In genomic region chr11:64305691-64306562, GRCh38 we compare ENCODE assay signal across 9 cellular contexts. TPM values are rescaled to one million over a fixed set of nuclear protein-coding genes. Genes with fewer than 3 reads are reported as not detected.
DNase-seq lines count a peak whose midpoint lies in the region; ATAC-seq and TF ChIP-seq lines count a peak whose summit lies in the region.
"Had no signal": no experiment of that assay in that cellular context is flagged by ENCODE, and none has a peak within 500 bp of the region (broad histone marks: within the 10 kb centered on the region; RNA-seq: fewer than 3 reads in every experiment).

No MANE protein-coding gene starts in this region.

- peaks cover 30% of the 10 kb centered on the region for H3K79me2 ChIP-seq in smooth muscle cell (ENCODE audit: low read depth)

- H3K36me3 ChIP-seq in ascending aorta (no peaks in the 10 kb centered on the region), smooth muscle cell (ENCODE audit: low read depth) (no peaks in the 10 kb centered on the region)

- ATAC-seq in GM21526 (IDR thresholded peaks at IDR 0.05; ENCODE audit: low FRiP score, unreplicated experiment) (peak; percentile 12), T-helper 17 cell (peak; percentile 10)

- no peaks in the 10 kb centered on the region for H3K36me3 Mint-ChIP-seq in T-helper 17 cell (ENCODE audit: low read depth)

- H3K27me3 Mint-ChIP-seq in T-helper 17 cell, result peaks cover under 1% of the 10 kb centered on the region

- H3K9me3 ChIP-seq in T-helper 17 cell (ENCODE audit: control insufficient read depth, low read length, poor library complexity, severe bottlenecking) (no peaks in the 10 kb centered on the region), ascending aorta (no peaks in the 10 kb centered on the region), iPS-18c (ENCODE audit: control insufficient read depth, insufficient read depth, low read length) (no peaks in the 10 kb centered on the region), smooth muscle cell (replicated peaks; ENCODE audit: low read depth) (no peaks in the 10 kb centered on the region)

- DNase-seq in DMS153 (lab: John Stamatoyannopoulos, UW) (peak; percentile 25), T-helper 17 cell (peak; percentile 47 to 67 (median 57)), ascending aorta (ENCODE audit: low spot score in 2 of 2) (peak in 1 of 2 donors; percentile 82), smooth muscle cell (lab: John Stamatoyannopoulos, UW; ENCODE audit: unreplicated experiment) (no peak), COLO829 (ENCODE audit: low spot score) (no peak)

- H3K9ac ChIP-seq in smooth muscle cell (ENCODE audit: low read depth), result peak overlapping the region; percentile 60

- peak overlapping the region; percentile 97 for H3K4me3 Mint-ChIP-seq in T-helper 17 cell

- peak overlapping the region; percentile 90 for H3K27ac Mint-ChIP-seq in T-helper 17 cell

- intact Hi-C loops in ascending aorta (cut with DNase I), result loop anchor here (1.0 to 2.0 kb wide), 5 partner anchors 11 to 65 kb away; partner anchors contain the start of genes FKBP2, GPR137, RPS6KA4 and TRMT112

- H3K4me3 ChIP-seq in ascending aorta, result peak overlapping the region; percentile 72 to 81
- peak overlapping the region; percentile 67 for H3K4me3 ChIP-seq in iPS-18c (ENCODE audit: insufficient read depth, low read depth, low read length)
- peak overlapping the region; percentile 82 for H3K4me3 ChIP-seq in smooth muscle cell

- no peaks in the 10 kb centered on the region for H3F3A ChIP-seq in smooth muscle cell (ENCODE audit: low read depth)

- TF ChIP-seq CTCF in LNCAP (IDR thresholded peaks at IDR 0.05) (peak; percentile 48), ascending aorta (IDR thresholded peaks at IDR 0.05) (peak in 2 of 3 experiments; percentile 5 to 38), smooth muscle cell (IDR thresholded peaks at IDR 0.05; ENCODE audit: borderline replicate concordance, insufficient read depth, poor library complexity, severe bottlenecking) (peak; percentile 31)

- peak overlapping the region; percentile 99 for H3K4me2 ChIP-seq in smooth muscle cell

- WGBS in smooth muscle cell (ENCODE audit: low lambda C conversion rate), result 1% methylated on average over 57 of the region's 71 CpGs

- peak overlapping the region; percentile 4 to 75 for H3K27ac ChIP-seq in ascending aorta
- H3K27ac ChIP-seq in smooth muscle cell (ENCODE audit: low read depth), result no peak overlapping the region

- H2AFZ ChIP-seq in smooth muscle cell (ENCODE audit: low read depth), result peak overlapping the region; percentile 62

- H3K4me1 ChIP-seq in ascending aorta, result peaks cover 3 to 8% of the 10 kb centered on the region in 2 donors
- peaks cover 6% of the 10 kb centered on the region for H3K4me1 ChIP-seq in smooth muscle cell (ENCODE audit: low read depth)

- no peaks in the 10 kb centered on the region for H3K27me3 ChIP-seq in ascending aorta
- peaks cover under 1% of the 10 kb centered on the region for H3K27me3 ChIP-seq in smooth muscle cell (ENCODE audit: low read depth)

- H4K20me1 ChIP-seq in smooth muscle cell (ENCODE audit: low read depth), result peaks cover 7% of the 10 kb centered on the region

- peaks cover 25% of the 10 kb centered on the region for H3K4me1 Mint-ChIP-seq in T-helper 17 cell

RNA-seq across cellular contexts. Expression of gene ESRRA, which starts 0.6 kb away (rescaled TPM):
- 10 to 100 TPM; 25.7 to 26.6 TPM for total RNA-seq in T-helper 17 cell
- 53.4 TPM for total RNA-seq in ascending aorta
- 7.7 and 8.0 TPM in 2 replicates for total RNA-seq in smooth muscle cell
- 16.7 and 29.4 TPM in 2 replicates for polyA plus RNA-seq in smooth muscle cell

RNA-seq across cellular contexts. Expression of gene CATSPERZ, which starts 5.8 kb away (rescaled TPM):
- total RNA-seq in T-helper 17 cell, result not detected
- total RNA-seq in ascending aorta, result not detected
- not detected in 2 replicates for total RNA-seq in smooth muscle cell
- not detected in 2 replicates for polyA plus RNA-seq in smooth muscle cell

RNA-seq across cellular contexts. Expression of gene TRMT112, which starts 11.4 kb away (rescaled TPM):
- total RNA-seq in T-helper 17 cell (100 to 1,000 TPM in 1 of 2 donors, 10 to 100 TPM in 1; 95.4 to 110 TPM), ascending aorta (384 TPM), smooth muscle cell (218 and 285 TPM in 2 replicates)
- 327 and 353 TPM in 2 replicates for polyA plus RNA-seq in smooth muscle cell

RNA-seq across cellular contexts. Expression of gene PRDX5, which starts 12.0 kb away (rescaled TPM):
- total RNA-seq in T-helper 17 cell (10 to 100 TPM; 46.4 to 49.7 TPM), ascending aorta (153 TPM), smooth muscle cell (169 and 209 TPM in 2 replicates)
- polyA plus RNA-seq in smooth muscle cell, result 461 and 474 TPM in 2 replicates

RNA-seq across cellular contexts. Expression of gene KCNK4, which starts 14.8 kb away (rescaled TPM):
- total RNA-seq in T-helper 17 cell (under 1 TPM in 1 of 2 donors, not detected in 1; 0.50 TPM), ascending aorta (not detected), smooth muscle cell (not detected in 2 replicates)
- not detected in 2 replicates for polyA plus RNA-seq in smooth muscle cell
- total RNA-seq: pulmonary artery endothelial cell had no signal

Comparison
In these comparisons a context has a peak if more than half of its experiments do, and no peak if none do; other contexts are left out.
1. DNase-seq: peak in DMS153 (single experiment) and T-helper 17 cell (3 of 3); none in smooth muscle cell (single experiment) and COLO829 (single experiment).
2. Peak in every context shown above with its lines, with median percentiles within 50 percentile points of each other: CTCF ChIP-seq and H3K4me3 ChIP-seq.